8 cellular contexts compared by ENCODE assay signal in the genomic region with DNA sequence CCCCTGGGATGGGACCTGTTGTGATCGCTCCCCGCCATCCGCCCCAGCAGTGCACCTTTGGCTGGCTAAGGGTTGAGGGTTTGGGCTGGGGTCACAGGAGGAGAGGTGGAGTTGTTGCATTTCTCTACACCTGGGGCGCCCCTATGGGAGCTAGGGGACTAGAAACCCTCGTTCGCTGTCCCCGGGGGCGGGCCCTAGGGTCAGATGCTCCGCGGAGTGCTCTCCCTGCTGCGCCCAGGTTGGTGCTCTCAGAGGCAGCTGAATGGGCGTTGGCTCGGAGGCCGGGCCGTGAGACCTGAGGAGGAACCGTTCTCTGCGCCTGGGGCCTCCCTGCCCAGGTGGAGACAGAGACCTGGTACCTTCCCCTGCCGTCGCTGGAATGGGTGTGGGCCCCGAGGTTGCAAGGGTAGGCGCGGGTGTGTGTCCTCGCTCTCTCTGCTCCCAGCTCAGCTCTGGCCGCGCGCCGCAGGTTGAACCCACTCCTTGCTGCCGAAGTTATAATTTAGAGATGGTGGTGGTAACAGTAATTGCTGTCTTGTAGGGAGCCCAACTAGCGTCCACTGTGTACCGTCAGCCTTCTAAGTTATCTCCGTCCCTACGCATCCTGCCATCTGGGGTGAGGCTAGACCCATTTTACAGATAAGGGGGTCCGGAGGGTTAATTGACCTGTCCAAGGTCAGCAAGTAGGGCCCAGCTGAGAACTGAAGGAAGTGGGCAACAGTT. TPM values are rescaled to one million over a fixed set of nuclear protein-coding genes. Genes with fewer than 3 reads are reported as not detected.
A peak's percentile ranks its signal among the peaks of the same experiment; 100 is the strongest.
DNase-seq lines count a peak whose midpoint lies in the region; ATAC-seq and TF ChIP-seq lines count a peak whose summit lies in the region.

No MANE protein-coding gene starts in this region.

- peaks cover 54% of the 10 kb centered on the region for H4K20me1 ChIP-seq in BLaER1

- H3K9me3 Mint-ChIP-seq in stimulated activated effector memory CD8-positive, alpha-beta T cell treated with anti-CD3 and anti-CD28 coated beads, Interleukin-12 subunit alpha, Interleukin-12 subunit beta, amount 100 ng/mL, for 72 hours: no peaks in the 10 kb centered on the region

- H3K27ac ChIP-seq in BLaER1: peak overlapping the region; percentile 79
- H3K27ac ChIP-seq in breast epithelium: peak overlapping the region; percentile 79 to 91
- peak overlapping the region; percentile 94 to 96 for H3K27ac ChIP-seq in liver (ENCODE audit: low read depth in 1 of 2, low read length in 2 of 2)

- peak overlapping the region; percentile 97 for H3K4me2 ChIP-seq in BLaER1

- TF ChIP-seq POLR2A in breast epithelium (IDR thresholded peaks at IDR 0.05): no peak

- no peak for TF ChIP-seq CTCF in breast epithelium (IDR thresholded peaks at IDR 0.05)
- TF ChIP-seq CTCF in liver (IDR thresholded peaks at IDR 0.05; ENCODE audit: low read depth, low read length, missing input control): no peak

- H3K36me3 ChIP-seq in BLaER1 (no peaks in the 10 kb centered on the region), breast epithelium (no peaks in the 10 kb centered on the region), liver (ENCODE audit: control insufficient read depth in 4 of 4, insufficient read depth in 3 of 4, low read depth in 1 of 4, low read length in 3 of 4) (no peaks in the 10 kb centered on the region)

- peak; percentile 35 for ATAC-seq in GM21723 (IDR thresholded peaks at IDR 0.05; ENCODE audit: unreplicated experiment)
- ATAC-seq in SK-N-SH treated with all-trans-retinoic acid at 6 μM for 48 hours: peak; percentile 28
- ATAC-seq in stimulated activated effector memory CD8-positive, alpha-beta T cell treated with anti-CD3 and anti-CD28 coated beads, Interleukin-12 subunit alpha, Interleukin-12 subunit beta, amount 100 ng/mL, for 72 hours: peak; percentile 14
- ATAC-seq in GM19455 (IDR thresholded peaks at IDR 0.05; ENCODE audit: unreplicated experiment): no peak
- no peak for ATAC-seq in HG03196 (IDR thresholded peaks at IDR 0.05; ENCODE audit: unreplicated experiment)

- H3K4me3 ChIP-seq in BLaER1 (peak overlapping the region; percentile 82), breast epithelium (peak overlapping the region; percentile 64 to 83 (median 77)), liver (ENCODE audit: low read depth in 1 of 3, low read length in 3 of 3) (peak overlapping the region; percentile 79 to 99 (median 99))

- H3K36me3 Mint-ChIP-seq in stimulated activated effector memory CD8-positive, alpha-beta T cell treated with anti-CD3 and anti-CD28 coated beads, Interleukin-12 subunit alpha, Interleukin-12 subunit beta, amount 100 ng/mL, for 72 hours: no peaks in the 10 kb centered on the region

- DNase-seq in breast epithelium (ENCODE audit: low spot score in 2 of 2): no peak
- DNase-seq in stimulated activated effector memory CD8-positive, alpha-beta T cell treated with anti-CD3 and anti-CD28 coated beads, Interleukin-12 subunit alpha, Interleukin-12 subunit beta, amount 100 ng/mL, for 72 hours (ENCODE audit: low spot score in 2 of 2): peak; percentile 13 to 64

- 4% methylated on average over 33 of the region's 33 CpGs for WGBS in liver

- H3K4me1 Mint-ChIP-seq in stimulated activated effector memory CD8-positive, alpha-beta T cell treated with anti-CD3 and anti-CD28 coated beads, Interleukin-12 subunit alpha, Interleukin-12 subunit beta, amount 100 ng/mL, for 72 hours: peaks cover 30% of the 10 kb centered on the region

- H3K4me1 ChIP-seq in BLaER1: peaks cover 44% of the 10 kb centered on the region
- peaks cover 3 to 37% of the 10 kb centered on the region in 2 donors for H3K4me1 ChIP-seq in breast epithelium
- peaks cover 5 to 59% (median 34%) of the 10 kb centered on the region in 4 donors for H3K4me1 ChIP-seq in liver (ENCODE audit: control insufficient read depth in 4 of 4, insufficient read depth in 4 of 4, low read length in 3 of 4)

- no peaks in the 10 kb centered on the region for H3K9me3 ChIP-seq in BLaER1
- H3K9me3 ChIP-seq in breast epithelium: no peaks in the 10 kb centered on the region
- no peaks in the 10 kb centered on the region for H3K9me3 ChIP-seq in liver (ENCODE audit: control insufficient read depth in 4 of 4, low read length in 3 of 4)

- intact Hi-C loops in breast epithelium (cut with DNase I; ENCODE audit: low total_unique reads): no loop called here

- peak overlapping the region; percentile 76 for H3K4me3 Mint-ChIP-seq in stimulated activated effector memory CD8-positive, alpha-beta T cell treated with anti-CD3 and anti-CD28 coated beads, Interleukin-12 subunit alpha, Interleukin-12 subunit beta, amount 100 ng/mL, for 72 hours

- H3K27ac Mint-ChIP-seq in stimulated activated effector memory CD8-positive, alpha-beta T cell treated with anti-CD3 and anti-CD28 coated beads, Interleukin-12 subunit alpha, Interleukin-12 subunit beta, amount 100 ng/mL, for 72 hours: no peak overlapping the region

- H3K9ac ChIP-seq in BLaER1 (peak overlapping the region; percentile 82), liver (ENCODE audit: low read depth in 1 of 2, low read length in 2 of 2) (peak overlapping the region; percentile 91 to 97)

- H3K27me3 ChIP-seq in BLaER1 (no peaks in the 10 kb centered on the region), breast epithelium (no peaks in the 10 kb centered on the region), liver (ENCODE audit: control insufficient read depth in 4 of 4, insufficient read depth in 4 of 4, low read length in 3 of 4) (no peaks in the 10 kb centered on the region)

- no peak for TF ChIP-seq RAD21 in liver (IDR thresholded peaks at IDR 0.05)

TF ChIP-seq in SK-N-SH treated with all-trans-retinoic acid at 6 μM for 48 hours, 23 proteins besides CTCF, POLR2A, EP300 and RAD21:
- no peak for TF ChIP-seq OSR1 (CRISPR knock-in tag; IDR thresholded peaks at IDR 0.05)
- TF ChIP-seq, protein P1, sequence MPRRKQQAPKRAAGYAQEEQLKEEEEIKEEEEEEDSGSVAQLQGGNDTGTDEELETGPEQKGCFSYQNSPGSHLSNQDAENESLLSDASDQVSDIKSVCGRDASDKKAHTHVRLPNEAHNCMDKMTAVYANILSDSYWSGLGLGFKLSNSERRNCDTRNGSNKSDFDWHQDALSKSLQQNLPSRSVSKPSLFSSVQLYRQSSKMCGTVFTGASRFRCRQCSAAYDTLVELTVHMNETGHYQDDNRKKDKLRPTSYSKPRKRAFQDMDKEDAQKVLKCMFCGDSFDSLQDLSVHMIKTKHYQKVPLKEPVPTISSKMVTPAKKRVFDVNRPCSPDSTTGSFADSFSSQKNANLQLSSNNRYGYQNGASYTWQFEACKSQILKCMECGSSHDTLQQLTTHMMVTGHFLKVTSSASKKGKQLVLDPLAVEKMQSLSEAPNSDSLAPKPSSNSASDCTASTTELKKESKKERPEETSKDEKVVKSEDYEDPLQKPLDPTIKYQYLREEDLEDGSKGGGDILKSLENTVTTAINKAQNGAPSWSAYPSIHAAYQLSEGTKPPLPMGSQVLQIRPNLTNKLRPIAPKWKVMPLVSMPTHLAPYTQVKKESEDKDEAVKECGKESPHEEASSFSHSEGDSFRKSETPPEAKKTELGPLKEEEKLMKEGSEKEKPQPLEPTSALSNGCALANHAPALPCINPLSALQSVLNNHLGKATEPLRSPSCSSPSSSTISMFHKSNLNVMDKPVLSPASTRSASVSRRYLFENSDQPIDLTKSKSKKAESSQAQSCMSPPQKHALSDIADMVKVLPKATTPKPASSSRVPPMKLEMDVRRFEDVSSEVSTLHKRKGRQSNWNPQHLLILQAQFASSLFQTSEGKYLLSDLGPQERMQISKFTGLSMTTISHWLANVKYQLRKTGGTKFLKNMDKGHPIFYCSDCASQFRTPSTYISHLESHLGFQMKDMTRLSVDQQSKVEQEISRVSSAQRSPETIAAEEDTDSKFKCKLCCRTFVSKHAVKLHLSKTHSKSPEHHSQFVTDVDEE (CRISPR knock-in tag; IDR thresholded peaks at IDR 0.05): no peak
- TF ChIP-seq ZNF565 (CRISPR knock-in tag; conservative IDR thresholded peaks at IDR 0.05; ENCODE audit: low read depth): no peak
- no peak for TF ChIP-seq ZNF70 (CRISPR knock-in tag; IDR thresholded peaks at IDR 0.05)
- no peak for TF ChIP-seq ISL1 (CRISPR knock-in tag; IDR thresholded peaks at IDR 0.05)
- TF ChIP-seq ARNTL (CRISPR knock-in tag; IDR thresholded peaks at IDR 0.05; ENCODE audit: borderline replicate concordance, low read depth): no peak
- TF ChIP-seq RARB (CRISPR knock-in tag; IDR thresholded peaks at IDR 0.05): no peak

TF ChIP-seq in liver, 16 proteins besides CTCF, POLR2A, EP300 and RAD21:
- TF ChIP-seq FOXA2 (IDR thresholded peaks at IDR 0.05) (no peak), YY1 (IDR thresholded peaks at IDR 0.05) (peak; percentile 14)
TF ChIP-seq in liver: peak in this region for 1.

RNA-seq across cellular contexts. Expression of a gene that starts 1.0 kb away (rescaled TPM):
- total RNA-seq in breast epithelium (100 to 1,000 TPM in 2 of 3 donors, 10 to 100 TPM in 1; 40.3 to 242 (median 164) TPM), liver (100 to 1,000 TPM in 1 of 2 donors, 10 to 100 TPM in 1; 53.8 to 124 TPM)
- polyA plus RNA-seq in liver: 10 to 100 TPM; 22.9 to 34.7 TPM

Comparison
In these comparisons a context has a peak if more than half of its experiments do, and no peak if none do; other contexts are left out.
1. ATAC-seq: peak in GM21723 (single experiment), SK-N-SH treated with all-trans-retinoic acid at 6 μM for 48 hours (single experiment) and stimulated activated effector memory CD8-positive, alpha-beta T cell treated with anti-CD3 and anti-CD28 coated beads, Interleukin-12 subunit alpha, Interleukin-12 subunit beta, amount 100 ng/mL, for 72 hours (single experiment); none in GM19455 (single experiment) and HG03196 (single experiment).
2. DNase-seq: peak in stimulated activated effector memory CD8-positive, alpha-beta T cell treated with anti-CD3 and anti-CD28 coated beads, Interleukin-12 subunit alpha, Interleukin-12 subunit beta, amount 100 ng/mL, for 72 hours (2 of 2); none in breast epithelium (0 of 2).
3. Peak in every context shown above with its lines, with median percentiles within 50 percentile points of each other: H3K27ac ChIP-seq and H3K4me3 ChIP-seq.